8 cellular contexts compared by ENCODE assay signal in the genomic region with DNA sequence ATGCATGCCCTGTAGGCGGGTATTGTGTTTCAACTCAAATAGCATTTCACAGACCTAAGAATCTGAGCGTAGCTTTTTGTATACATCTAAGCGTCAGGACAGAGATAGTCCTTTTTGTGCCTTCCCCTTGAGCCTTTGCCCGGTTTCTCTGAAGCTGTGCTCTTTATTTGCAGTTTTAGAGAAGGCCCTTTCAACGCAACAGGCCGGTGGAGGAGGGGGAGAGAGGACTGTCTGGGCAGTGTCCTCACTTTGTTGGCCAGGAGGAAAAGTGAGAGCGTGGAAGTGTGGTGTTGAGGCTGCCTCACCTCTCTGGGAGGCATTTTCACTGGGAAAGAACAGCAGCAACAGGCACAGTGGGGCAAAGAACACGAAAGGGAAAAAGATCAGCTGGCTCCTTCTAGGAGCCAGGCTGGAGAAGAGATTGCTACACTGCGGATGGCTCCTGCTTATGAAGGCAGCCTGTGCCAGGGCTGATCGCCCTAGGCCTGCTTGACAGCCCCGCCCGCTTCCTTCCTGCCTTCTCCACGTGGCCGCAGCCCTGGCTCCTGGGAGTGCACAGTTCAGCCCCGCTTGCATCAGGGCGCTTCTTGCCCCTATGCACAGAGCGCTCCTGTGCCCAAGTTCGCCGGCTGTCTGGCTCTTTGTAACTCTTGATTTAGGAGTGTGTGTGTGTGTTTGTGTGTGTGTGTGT.
DNase-seq lines count a peak whose midpoint lies in the region; ATAC-seq and TF ChIP-seq lines count a peak whose summit lies in the region.

No MANE protein-coding gene starts in this region.

- ATAC-seq in heart left ventricle, result peak; percentile 74 to 91 (median 82)
- no peak for ATAC-seq in activated T-helper 17 cell treated with anti-CD3 and anti-CD28 coated beads, Interleukin-2, amount 50 U/mL, for 72 hours (replicated peaks)
- ATAC-seq in GM21515 (IDR thresholded peaks at IDR 0.05; ENCODE audit: unreplicated experiment), result no peak
- ATAC-seq in GM21737 (IDR thresholded peaks at IDR 0.05; ENCODE audit: unreplicated experiment), result no peak

- H3K36me3 Mint-ChIP-seq in HFFc6 (ENCODE audit: low read depth), result no peaks in the 10 kb centered on the region
- H3K36me3 Mint-ChIP-seq in activated T-helper 17 cell treated with anti-CD3 and anti-CD28 coated beads, Interleukin-2, amount 50 U/mL, for 72 hours (ENCODE audit: low read depth), result no peaks in the 10 kb centered on the region

- H3K4me1 Mint-ChIP-seq in HFFc6 (ENCODE audit: low read depth), result no peaks in the 10 kb centered on the region
- no peaks in the 10 kb centered on the region for H3K4me1 Mint-ChIP-seq in activated T-helper 17 cell treated with anti-CD3 and anti-CD28 coated beads, Interleukin-2, amount 50 U/mL, for 72 hours

- TF ChIP-seq POLR2A in heart left ventricle (IDR thresholded peaks at IDR 0.05), result peak in 1 of 2 donors; percentile 50

- TF ChIP-seq CTCF in RWPE1 (conservative IDR thresholded peaks at IDR 0.05; ENCODE audit: low read depth) (no peak), heart left ventricle (IDR thresholded peaks at IDR 0.05) (no peak), HFFc6 (IDR thresholded peaks at IDR 0.05) (no peak)

- H3K27me3 ChIP-seq in heart left ventricle, result peaks cover 0 to 48% (median 9%) of the 10 kb centered on the region in 9 donors

- DNase-seq in GF-D8 (lab: John Stamatoyannopoulos, UW) (peak; percentile 84), RWPE1 (ENCODE audit: low spot score) (peak; percentile 1), heart left ventricle (peak; percentile 65 to 81 (median 71)), pons (ENCODE audit: low spot score) (peak; percentile 26), HFFc6 (no peak)

- intact Hi-C loops in heart left ventricle (cut with DNase I), result loop anchor here in 1 of 10 donors (5.0 kb wide), 1 partner anchor 194 kb away; a partner anchor contains a TSS

- H3K9me3 Mint-ChIP-seq in HFFc6, result peaks cover 33% of the 10 kb centered on the region
- H3K9me3 Mint-ChIP-seq in activated T-helper 17 cell treated with anti-CD3 and anti-CD28 coated beads, Interleukin-2, amount 50 U/mL, for 72 hours, result peaks cover 6% of the 10 kb centered on the region

- H3K27me3 Mint-ChIP-seq in HFFc6 (ENCODE audit: insufficient read depth), result no peaks in the 10 kb centered on the region
- H3K27me3 Mint-ChIP-seq in activated T-helper 17 cell treated with anti-CD3 and anti-CD28 coated beads, Interleukin-2, amount 50 U/mL, for 72 hours, result peaks cover 18% of the 10 kb centered on the region

- no peaks in the 10 kb centered on the region for H3K9me3 ChIP-seq in heart left ventricle

- 30 to 42% (median 37%) methylated on average over 15 to 19 of the region's 19 CpGs for WGBS in heart left ventricle, 4 donors

- POLR2A ChIA-PET in RWPE1 (lab: Yijun Ruan, JAX; ENCODE audit: low non-redundant PET), result no interaction called here

- CTCF ChIA-PET in RWPE1 (lab: Yijun Ruan, JAX), result no interaction called here

- no peak overlapping the region for H3K27ac Mint-ChIP-seq in HFFc6
- H3K27ac Mint-ChIP-seq in activated T-helper 17 cell treated with anti-CD3 and anti-CD28 coated beads, Interleukin-2, amount 50 U/mL, for 72 hours, result no peak overlapping the region

- no peak overlapping the region for H3K4me3 ChIP-seq in heart left ventricle

- H3K4me1 ChIP-seq in heart left ventricle, result peaks cover 0 to 38% (median 14%) of the 10 kb centered on the region in 12 donors

- H3K4me3 Mint-ChIP-seq in HFFc6, result no peak overlapping the region
- no peak overlapping the region for H3K4me3 Mint-ChIP-seq in activated T-helper 17 cell treated with anti-CD3 and anti-CD28 coated beads, Interleukin-2, amount 50 U/mL, for 72 hours

- H3K27ac ChIP-seq in RWPE1, result no peak overlapping the region
- peak overlapping the region; percentile 4 to 84 (median 70) for H3K27ac ChIP-seq in heart left ventricle

- no peaks in the 10 kb centered on the region for H3K36me3 ChIP-seq in heart left ventricle

Comparison
In these comparisons a context has a peak if more than half of its experiments do, and no peak if none do; other contexts are left out.
1. ATAC-seq: peak in heart left ventricle (4 of 4); none in activated T-helper 17 cell treated with anti-CD3 and anti-CD28 coated beads, Interleukin-2, amount 50 U/mL, for 72 hours (single experiment), GM21515 (single experiment) and GM21737 (single experiment).